Comparison of ENCODE assay signal across 17 cellular contexts in the genomic region with DNA sequence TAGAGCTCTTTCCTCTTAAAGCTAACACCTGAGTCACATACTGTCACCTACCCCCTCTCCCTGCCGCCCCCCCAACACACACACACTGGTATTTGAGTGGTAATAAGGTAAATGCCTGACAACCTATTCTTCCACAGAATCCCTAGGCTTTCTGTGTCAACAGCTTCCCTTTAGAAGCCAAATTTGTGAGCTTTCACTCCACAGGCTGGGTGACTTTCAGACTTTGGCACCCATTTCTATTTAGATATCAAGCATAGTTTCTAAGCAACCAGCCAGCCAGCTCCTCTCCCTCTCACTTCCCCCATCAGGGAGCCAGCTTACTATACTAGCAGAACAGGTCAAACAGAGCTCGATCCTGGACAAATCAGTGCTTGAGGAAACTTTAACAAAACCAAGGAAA. TPM values are rescaled to one million over a fixed set of nuclear protein-coding genes. Genes with fewer than 3 reads are reported as not detected.
A peak's percentile ranks its signal among the peaks of the same experiment; 100 is the strongest.
DNase-seq lines count a peak whose midpoint lies in the region; ATAC-seq and TF ChIP-seq lines count a peak whose summit lies in the region.
"Had no signal": no experiment of that assay in that cellular context is flagged by ENCODE, and none has a peak within 500 bp of the region (broad histone marks: within the 10 kb centered on the region; RNA-seq: fewer than 3 reads in every experiment).

No MANE protein-coding gene starts in this region.

- no peak for TF ChIP-seq POLR2A in breast epithelium (IDR thresholded peaks at IDR 0.05)

- H3K27me3 ChIP-seq in breast epithelium (no peaks in the 10 kb centered on the region), mammary epithelial cell (ENCODE audit: insufficient read depth, low read length) (no peaks in the 10 kb centered on the region), mucosa of stomach (ENCODE audit: control insufficient read depth, insufficient read depth, low read length) (no peaks in the 10 kb centered on the region), aorta (ENCODE audit: control insufficient read depth in 1 of 2, insufficient read depth in 2 of 2, low read length in 1 of 2) (no peaks in the 10 kb centered on the region)

- H3K4me3 ChIP-seq in breast epithelium (no peak overlapping the region), mammary epithelial cell (replicated peaks in 1 of 3; ENCODE audit: insufficient read depth in 1 of 3, low read depth in 2 of 3, low read length in 3 of 3) (no peak overlapping the region), mucosa of stomach (ENCODE audit: low read length) (no peak overlapping the region), aorta (ENCODE audit: low read length in 2 of 2) (no peak overlapping the region)
- H3K4me3 ChIP-seq: GM12878 had no signal

- BruUV-seq in mammary epithelial cell (replicated peaks; lab: Mats Ljungman, UMichigan) = no TSS peak

- H2AFZ ChIP-seq in mammary epithelial cell (ENCODE audit: low read depth, low read length) = no peak overlapping the region

- ATAC-seq in aorta (ENCODE audit: low FRiP score) = no peak
- ATAC-seq: activated CD4-positive, alpha-beta T cell treated with anti-CD3 and anti-CD28 coated beads for 36 hours; GM12878 had no signal

- dilution Hi-C loops in mammary epithelial cell (cut with HindIII; ENCODE audit: low sequenced_read_pairs) = no loop called here

- in situ Hi-C loops in mammary epithelial cell (cut with MboI; ENCODE audit: low sequenced_read_pairs in 2 of 2) = no loop called here

- H3K36me3 ChIP-seq in breast epithelium (no peaks in the 10 kb centered on the region), mammary epithelial cell (ENCODE audit: insufficient read depth, low read length) (peaks cover 63% of the 10 kb centered on the region), mucosa of stomach (ENCODE audit: control insufficient read depth, insufficient read depth, low read length) (peaks cover 12% of the 10 kb centered on the region), aorta (ENCODE audit: control insufficient read depth in 1 of 2, insufficient read depth in 2 of 2, low read length in 1 of 2) (no peaks in the 10 kb centered on the region)

- H3K79me2 ChIP-seq in mammary epithelial cell (ENCODE audit: insufficient read depth, low read length) = peaks cover 79% of the 10 kb centered on the region

- intact Hi-C loops in breast epithelium (cut with DNase I; ENCODE audit: low total_unique reads) = loop anchor here (10.0 kb wide), 1 partner anchor 1477 kb away; no protein-coding TSS in a partner anchor
- intact Hi-C loops in mammary epithelial cell (cut with micrococcal nuclease) = no loop called here
- intact Hi-C loops in aorta (cut with DNase I) = loop anchor here in 1 of 2 donors (5.0 kb wide), 1 partner anchor 35 kb away; no protein-coding TSS in a partner anchor

- WGBS in mammary epithelial cell (ENCODE audit: low coverage, missing lambda C conversion rate) = 16% methylated on average over 2 of the region's 2 CpGs
- WGBS in aorta, 2 donors = 15 to 19% methylated on average over 2 of the region's 2 CpGs

- no peak overlapping the region for H3K4me2 ChIP-seq in mammary epithelial cell (ENCODE audit: insufficient read depth, low read depth, low read length)

- peak in 1 of 2 donors; percentile 85 for DNase-seq in breast epithelium (ENCODE audit: low spot score in 2 of 2)
- no peak for DNase-seq in mammary epithelial cell
- DNase-seq in fibroblast of peridontal ligament (ENCODE audit: extremely low read depth) = peak; percentile 9
- no peak for DNase-seq in aorta
- DNase-seq in kidney glomerular epithelial cell (lab: John Stamatoyannopoulos, UW) = no peak
- no peak for DNase-seq in glomerular visceral epithelial cell (ENCODE audit: extremely low spot score)
- DNase-seq in stimulated activated CD4-positive, alpha-beta T cell treated with anti-CD3 and anti-CD28 coated beads, Interleukin-4, amount 100 ng/mL, for 24 hours = no peak
- DNase-seq: activated CD4-positive, alpha-beta T cell treated with anti-CD3 and anti-CD28 coated beads for 36 hours; DMS153; endodermal cell; naive B cell; NCI-H82; SW 1271; trophoblast cell had no signal

- H3K9me3 ChIP-seq in breast epithelium (no peaks in the 10 kb centered on the region), mammary epithelial cell (replicated peaks; ENCODE audit: insufficient read depth, low read length) (no peaks in the 10 kb centered on the region), mucosa of stomach (ENCODE audit: control insufficient read depth, low read length) (no peaks in the 10 kb centered on the region), aorta (ENCODE audit: control insufficient read depth, low read length) (no peaks in the 10 kb centered on the region)

- H3K9ac ChIP-seq in mammary epithelial cell (ENCODE audit: insufficient read depth, low read length) (no peak overlapping the region), mucosa of stomach (ENCODE audit: low read length) (peak overlapping the region; percentile 22)

- CTCF ChIA-PET in mammary epithelial cell (lab: Charles Lee; ENCODE audit: low non-redundant PET) = no interaction called here

- TF ChIP-seq CTCF in breast epithelium (IDR thresholded peaks at IDR 0.05) (no peak), mammary epithelial cell (conservative IDR thresholded peaks at IDR 0.05 in 1 of 2, IDR thresholded peaks at IDR 0.05 in 1 of 2; ENCODE audit: extremely low read depth in 1 of 2, insufficient read depth in 1 of 2, low read depth in 1 of 2, low read length in 2 of 2) (no peak)

- H3K4me1 ChIP-seq in breast epithelium = peaks cover 0 to 17% of the 10 kb centered on the region in 2 donors
- peaks cover 42% of the 10 kb centered on the region for H3K4me1 ChIP-seq in mammary epithelial cell (ENCODE audit: insufficient read depth, low read length)
- peaks cover 71% of the 10 kb centered on the region for H3K4me1 ChIP-seq in mucosa of stomach (ENCODE audit: control insufficient read depth, insufficient read depth, low read length)
- peaks cover 0 to 3% of the 10 kb centered on the region in 2 donors for H3K4me1 ChIP-seq in aorta (ENCODE audit: control insufficient read depth in 1 of 2, insufficient read depth in 2 of 2, low read length in 2 of 2)

- H3K27ac ChIP-seq in breast epithelium (peak overlapping the region; percentile 83 to 89), mammary epithelial cell (ENCODE audit: insufficient read depth, low read depth, low read length) (no peak overlapping the region), aorta (ENCODE audit: low read depth in 1 of 2, low read length in 2 of 2) (peak overlapping the region; percentile 68 to 87)

- H4K20me1 ChIP-seq in mammary epithelial cell (ENCODE audit: insufficient read depth, low read length) = no peaks in the 10 kb centered on the region

RNA-seq across cellular contexts. Expression of a gene that starts 3.2 kb away (rescaled TPM):
- 1 to 10 TPM in 2 of 3 donors, under 1 TPM in 1; 0.64 to 3.1 (median 2.0) TPM for total RNA-seq in breast epithelium
- total RNA-seq in mammary epithelial cell = 10 to 100 TPM; 29.8 to 50.1 TPM
- polyA plus RNA-seq in mammary epithelial cell = 13.2 TPM
- polyA minus RNA-seq in mammary epithelial cell = 28.7 TPM
- total RNA-seq in aorta = 1 to 10 TPM; 1.1 to 1.6 TPM
- under 1 TPM; 0.69 to 0.75 TPM for polyA plus RNA-seq in aorta

RNA-seq across cellular contexts. Expression of a gene that starts 18.4 kb away (rescaled TPM):
- 10 to 100 TPM in 2 of 3 donors, 1 to 10 TPM in 1; 1.9 to 81.8 (median 42.9) TPM for total RNA-seq in breast epithelium
- 100 to 1,000 TPM; 261 to 422 TPM for total RNA-seq in mammary epithelial cell
- polyA plus RNA-seq in mammary epithelial cell = 252 TPM
- polyA minus RNA-seq in mammary epithelial cell = 369 TPM
- 1 to 10 TPM; 1.9 to 3.8 TPM for total RNA-seq in aorta
- polyA plus RNA-seq in aorta = 1 to 10 TPM; 2.6 to 9.8 TPM
- total RNA-seq: H4 had no signal

RNA-seq across cellular contexts. Expression of a gene that starts 31.7 kb away (rescaled TPM):
- total RNA-seq in breast epithelium = 1 to 10 TPM; 3.6 to 4.6 (median 4.4) TPM
- total RNA-seq in mammary epithelial cell = under 1 TPM in 1 of 2 donors, not detected in 1; 0.28 TPM
- not detected for polyA plus RNA-seq in mammary epithelial cell
- polyA minus RNA-seq in mammary epithelial cell = not detected
- total RNA-seq in aorta = 1 to 10 TPM; 4.3 to 9.0 TPM
- polyA plus RNA-seq in aorta = 1 to 10 TPM in 1 of 2 donors, under 1 TPM in 1; 0.88 to 1.1 TPM
- total RNA-seq: endodermal cell, H4 had no signal

RNA-seq across cellular contexts. Expression of a gene that starts 40.2 kb away (rescaled TPM):
- 10 to 100 TPM in 2 of 3 donors, 1 to 10 TPM in 1; 6.4 to 15.5 (median 11.1) TPM for total RNA-seq in breast epithelium
- total RNA-seq in mammary epithelial cell = 10 to 100 TPM in 1 of 2 donors, 1 to 10 TPM in 1; 9.3 to 14.0 TPM
- polyA plus RNA-seq in mammary epithelial cell = 8.0 TPM
- polyA minus RNA-seq in mammary epithelial cell = 8.3 TPM
- total RNA-seq in aorta = 1 to 10 TPM; 7.2 to 8.1 TPM
- 1 to 10 TPM in 1 of 2 donors, under 1 TPM in 1; 0.50 to 3.0 TPM for polyA plus RNA-seq in aorta

Comparison
In these comparisons a context has a peak if more than half of its experiments do, and no peak if none do; other contexts are left out.
1. RNA of a gene that starts 3.2 kb away (total RNA-seq): 29.8 to 50.1 TPM in mammary epithelial cell; 0.64 to 3.1 TPM in breast epithelium and 1.1 to 1.6 TPM in aorta; every median in the first group is over 4 times any median in the second.